In the genomic region with DNA sequence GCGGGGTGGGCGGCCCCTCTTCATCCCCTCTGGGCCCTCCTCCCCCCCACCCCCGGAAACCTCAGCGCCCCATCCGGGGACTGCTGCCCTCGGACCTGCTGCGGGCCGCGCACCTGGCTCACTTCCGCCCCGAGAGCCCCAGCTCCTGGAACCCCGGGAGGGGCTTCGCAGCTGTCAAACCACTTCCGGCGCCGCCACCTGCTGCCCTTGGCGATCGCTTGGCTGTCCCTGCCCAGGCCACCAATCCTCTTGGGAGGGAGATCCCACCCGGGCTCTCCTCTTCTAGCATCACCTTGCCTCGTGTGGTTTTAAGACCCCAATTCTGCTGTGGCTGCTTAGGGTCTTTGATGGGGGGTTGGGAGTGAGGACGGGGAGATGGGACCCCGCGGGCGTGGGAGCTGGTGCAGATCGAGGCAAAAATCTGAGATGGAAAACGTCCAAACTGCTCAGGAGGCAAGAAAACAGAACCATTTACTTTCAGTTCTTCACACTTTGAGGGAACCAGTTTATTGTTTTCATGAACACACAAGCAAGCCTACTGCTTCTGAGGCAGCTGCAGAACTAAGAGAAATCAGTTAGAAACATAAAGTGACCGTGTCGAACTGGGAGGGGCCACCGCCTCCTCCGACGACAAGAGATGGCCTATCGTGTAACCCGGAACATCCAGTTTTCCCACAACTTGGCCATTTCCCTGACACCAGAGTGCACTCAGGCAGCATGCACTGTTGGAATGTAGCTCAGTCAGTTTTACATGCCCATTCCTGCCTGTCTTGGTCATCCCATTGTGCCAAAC, we compare ENCODE assay signal across 8 cellular contexts. TPM values are rescaled to one million over a fixed set of nuclear protein-coding genes. Genes with fewer than 3 reads are reported as not detected.
DNase-seq lines count a peak whose midpoint lies in the region; ATAC-seq and TF ChIP-seq lines count a peak whose summit lies in the region.

No MANE protein-coding gene starts in this region.

- no peaks in the 10 kb centered on the region for H3K4me1 ChIP-seq in right atrium auricular region

- H3K36me3 ChIP-seq in right atrium auricular region, result no peaks in the 10 kb centered on the region

- in situ Hi-C loops in KBM-7 (cut with MboI; ENCODE audit: low pct_unique_long_range_greater_than_20kb, low sequenced_read_pairs), result loop anchor here (25.0 kb wide), 1 partner anchor 732 kb away; no protein-coding TSS in a partner anchor

- peak; percentile 63 for ATAC-seq in GM21786 (IDR thresholded peaks at IDR 0.05; ENCODE audit: unreplicated experiment)
- ATAC-seq in SK-N-SH treated with all-trans-retinoic acid at 6 μM for 48 hours, result peak; percentile 45

- H3K9me3 ChIP-seq in right atrium auricular region, result no peaks in the 10 kb centered on the region

- H3K4me3 ChIP-seq in right atrium auricular region (peak overlapping the region; percentile 48 to 57), retinal pigment epithelial cell (ENCODE audit: low read length) (peak overlapping the region; percentile 52)

- WGBS in adipose tissue, 3 donors, result 0 to 42% (median 2%) methylated on average over 17 to 32 of the region's 33 CpGs

- H3K27me3 ChIP-seq in right atrium auricular region, result peaks cover 0 to 5% of the 10 kb centered on the region in 2 donors

- H3K27ac ChIP-seq in adipose tissue (ENCODE audit: low read depth, low read length) (peak overlapping the region; percentile 38), right atrium auricular region (peak overlapping the region; percentile 75)

- DNase-seq in GM04503 (ENCODE audit: low read depth) (peak; percentile 69), KBM-7 (peak; percentile 62), right atrium auricular region (ENCODE audit: low spot score) (no peak), retinal pigment epithelial cell (ENCODE audit: low read depth) (no peak), cortex of kidney (lab: John Stamatoyannopoulos, UW) (no peak)

- TF ChIP-seq CTCF in right atrium auricular region (IDR thresholded peaks at IDR 0.05), result no peak
- no peak for TF ChIP-seq CTCF in retinal pigment epithelial cell (conservative IDR thresholded peaks at IDR 0.05; ENCODE audit: low read depth, low read length)

TF ChIP-seq in SK-N-SH treated with all-trans-retinoic acid at 6 μM for 48 hours, 23 proteins besides CTCF, POLR2A, EP300 and RAD21:
- no peak for TF ChIP-seq ZNF565 (CRISPR knock-in tag; conservative IDR thresholded peaks at IDR 0.05; ENCODE audit: low read depth)
- no peak for TF ChIP-seq ESRRG (CRISPR knock-in tag; IDR thresholded peaks at IDR 0.05)
- TF ChIP-seq ZNF8 (CRISPR knock-in tag; IDR thresholded peaks at IDR 0.05), result no peak
- TF ChIP-seq, protein P1, sequence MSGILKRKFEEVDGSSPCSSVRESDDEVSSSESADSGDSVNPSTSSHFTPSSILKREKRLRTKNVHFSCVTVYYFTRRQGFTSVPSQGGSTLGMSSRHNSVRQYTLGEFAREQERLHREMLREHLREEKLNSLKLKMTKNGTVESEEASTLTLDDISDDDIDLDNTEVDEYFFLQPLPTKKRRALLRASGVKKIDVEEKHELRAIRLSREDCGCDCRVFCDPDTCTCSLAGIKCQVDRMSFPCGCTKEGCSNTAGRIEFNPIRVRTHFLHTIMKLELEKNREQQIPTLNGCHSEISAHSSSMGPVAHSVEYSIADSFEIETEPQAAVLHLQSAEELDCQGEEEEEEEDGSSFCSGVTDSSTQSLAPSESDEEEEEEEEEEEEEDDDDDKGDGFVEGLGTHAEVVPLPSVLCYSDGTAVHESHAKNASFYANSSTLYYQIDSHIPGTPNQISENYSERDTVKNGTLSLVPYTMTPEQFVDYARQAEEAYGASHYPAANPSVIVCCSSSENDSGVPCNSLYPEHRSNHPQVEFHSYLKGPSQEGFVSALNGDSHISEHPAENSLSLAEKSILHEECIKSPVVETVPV (CRISPR knock-in tag; IDR thresholded peaks at IDR 0.05), result no peak
- TF ChIP-seq PPARA (CRISPR knock-in tag; IDR thresholded peaks at IDR 0.05; ENCODE audit: borderline replicate concordance), result no peak
- TF ChIP-seq, protein P2, sequence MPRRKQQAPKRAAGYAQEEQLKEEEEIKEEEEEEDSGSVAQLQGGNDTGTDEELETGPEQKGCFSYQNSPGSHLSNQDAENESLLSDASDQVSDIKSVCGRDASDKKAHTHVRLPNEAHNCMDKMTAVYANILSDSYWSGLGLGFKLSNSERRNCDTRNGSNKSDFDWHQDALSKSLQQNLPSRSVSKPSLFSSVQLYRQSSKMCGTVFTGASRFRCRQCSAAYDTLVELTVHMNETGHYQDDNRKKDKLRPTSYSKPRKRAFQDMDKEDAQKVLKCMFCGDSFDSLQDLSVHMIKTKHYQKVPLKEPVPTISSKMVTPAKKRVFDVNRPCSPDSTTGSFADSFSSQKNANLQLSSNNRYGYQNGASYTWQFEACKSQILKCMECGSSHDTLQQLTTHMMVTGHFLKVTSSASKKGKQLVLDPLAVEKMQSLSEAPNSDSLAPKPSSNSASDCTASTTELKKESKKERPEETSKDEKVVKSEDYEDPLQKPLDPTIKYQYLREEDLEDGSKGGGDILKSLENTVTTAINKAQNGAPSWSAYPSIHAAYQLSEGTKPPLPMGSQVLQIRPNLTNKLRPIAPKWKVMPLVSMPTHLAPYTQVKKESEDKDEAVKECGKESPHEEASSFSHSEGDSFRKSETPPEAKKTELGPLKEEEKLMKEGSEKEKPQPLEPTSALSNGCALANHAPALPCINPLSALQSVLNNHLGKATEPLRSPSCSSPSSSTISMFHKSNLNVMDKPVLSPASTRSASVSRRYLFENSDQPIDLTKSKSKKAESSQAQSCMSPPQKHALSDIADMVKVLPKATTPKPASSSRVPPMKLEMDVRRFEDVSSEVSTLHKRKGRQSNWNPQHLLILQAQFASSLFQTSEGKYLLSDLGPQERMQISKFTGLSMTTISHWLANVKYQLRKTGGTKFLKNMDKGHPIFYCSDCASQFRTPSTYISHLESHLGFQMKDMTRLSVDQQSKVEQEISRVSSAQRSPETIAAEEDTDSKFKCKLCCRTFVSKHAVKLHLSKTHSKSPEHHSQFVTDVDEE (CRISPR knock-in tag; IDR thresholded peaks at IDR 0.05), result no peak
- TF ChIP-seq GLIS3 (CRISPR knock-in tag; IDR thresholded peaks at IDR 0.05), result no peak

RNA-seq across cellular contexts. Expression of a gene that starts 0.8 kb away (rescaled TPM):
- polyA plus RNA-seq in adipose tissue, result 1 to 10 TPM; 5.2 to 8.8 (median 5.4) TPM
- total RNA-seq in right atrium auricular region, result 10 to 100 TPM; 10.2 to 21.0 TPM

Comparison
In these comparisons a context has a peak if more than half of its experiments do, and no peak if none do; other contexts are left out.
1. DNase-seq: peak in GM04503 (single experiment) and KBM-7 (single experiment); none in right atrium auricular region (single experiment), retinal pigment epithelial cell (single experiment) and cortex of kidney (single experiment).